ENCODE assay signal across 15 cellular contexts in the genomic region with DNA sequence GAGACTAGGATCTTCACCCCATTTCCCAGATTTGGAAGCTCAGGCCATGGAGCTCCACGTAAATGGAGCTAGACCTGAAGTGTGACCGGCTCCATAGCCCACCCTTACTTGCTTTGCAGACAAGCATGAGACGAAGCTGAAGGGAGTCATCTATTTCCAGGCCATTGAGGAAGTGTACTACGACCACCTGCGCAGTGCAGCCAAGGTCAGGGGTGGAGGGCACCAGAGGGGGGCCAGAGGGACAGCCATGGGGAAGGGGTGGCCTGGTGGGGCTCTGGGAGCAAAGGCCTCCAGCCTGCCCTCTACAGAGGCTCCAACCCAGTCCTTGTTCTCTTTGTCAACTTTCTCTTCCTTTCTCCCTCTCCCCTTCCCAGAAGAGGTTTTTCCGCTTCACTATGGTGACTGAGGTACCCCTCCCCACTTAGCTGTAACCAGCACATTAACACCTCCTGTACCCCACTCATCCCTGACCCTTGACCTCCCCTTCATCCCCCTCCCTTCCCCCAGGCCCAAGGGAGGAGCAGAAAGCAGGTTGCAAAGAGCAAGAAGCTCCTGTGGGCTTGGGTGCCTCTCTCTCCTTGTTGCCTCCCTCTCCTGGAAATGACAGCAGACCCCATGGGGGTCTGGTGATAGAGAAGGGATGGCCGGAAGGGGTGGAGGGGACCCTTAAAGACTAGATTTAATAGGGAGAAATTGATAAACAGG. TPM values are rescaled to one million over a fixed set of nuclear protein-coding genes. Genes with fewer than 3 reads are reported as not detected.
A peak's percentile ranks its signal among the peaks of the same experiment; 100 is the strongest.
DNase-seq lines count a peak whose midpoint lies in the region; ATAC-seq and TF ChIP-seq lines count a peak whose summit lies in the region.
"Had no signal": no experiment of that assay in that cellular context is flagged by ENCODE, and none has a peak within 500 bp of the region (broad histone marks: within the 10 kb centered on the region; RNA-seq: fewer than 3 reads in every experiment).

No MANE protein-coding gene starts in this region.

- H3K27ac ChIP-seq in RWPE1 (peak overlapping the region; percentile 82), neural cell (ENCODE audit: low read length) (peak overlapping the region; percentile 94)
- H3K27ac ChIP-seq: BLaER1 had no signal

- no peaks in the 10 kb centered on the region for H3F3A ChIP-seq in neural cell (ENCODE audit: insufficient read depth, low read length, poor library complexity, severe bottlenecking)

- POLR2A ChIA-PET in RWPE1 (lab: Yijun Ruan, JAX; ENCODE audit: low non-redundant PET) = interaction anchor here (0.5 kb wide), 1 partner anchor 37 kb away, joined by 6 read pairs; no protein-coding TSS in a partner anchor

- no peak overlapping the region for H2AFZ ChIP-seq in neural cell (ENCODE audit: low read depth, low read length)
- H2AFZ ChIP-seq: GM23338 had no signal

- DNase-seq in RWPE1 (ENCODE audit: low spot score) (no peak), chondrocyte (ENCODE audit: low spot score) (no peak), putamen (ENCODE audit: low spot score) (no peak)
- DNase-seq: AML-193; Caco-2; CD8-positive, alpha-beta memory T cell; DMS53; H7; IMR-90 had no signal

- H3K9ac ChIP-seq in neural cell (ENCODE audit: low read length) = peak overlapping the region; percentile 65
- H3K9ac ChIP-seq: BLaER1 had no signal

- no peak overlapping the region for H3K4me3 ChIP-seq in neural cell (ENCODE audit: low read length)
- H3K4me3 ChIP-seq: BLaER1, GM23338 had no signal

- no peak overlapping the region for H3K4me3 Mint-ChIP-seq in chondrocyte (ENCODE audit: unreplicated experiment)
- H3K4me3 Mint-ChIP-seq: CD8-positive, alpha-beta memory T cell; GM23338 had no signal

- TF ChIP-seq RAD21 in neural cell (conservative IDR thresholded peaks at IDR 0.05) = no peak

- TF ChIP-seq CTCF in RWPE1 (conservative IDR thresholded peaks at IDR 0.05; ENCODE audit: low read depth) (no peak), chondrocyte (IDR thresholded peaks at IDR 0.05) (no peak), neural cell (IDR thresholded peaks at IDR 0.05; ENCODE audit: poor library complexity, severe bottlenecking) (no peak)

- H3K79me2 ChIP-seq in neural cell (replicated peaks; ENCODE audit: insufficient read depth, low read length) = no peaks in the 10 kb centered on the region

- no peaks in the 10 kb centered on the region for H4K20me1 ChIP-seq in neural cell (ENCODE audit: insufficient read depth)
- H4K20me1 ChIP-seq: BLaER1 had no signal

- H3K9me2 ChIP-seq in neural cell (ENCODE audit: insufficient read depth, low read length) = no peaks in the 10 kb centered on the region

- CTCF ChIA-PET in RWPE1 (lab: Yijun Ruan, JAX) = interaction anchor here (0.9 kb wide), 1 partner anchor 301 kb away, joined by 7 read pairs; the partner anchor contains the start of gene UPK2

- peak overlapping the region; percentile 32 for H3K27ac Mint-ChIP-seq in chondrocyte (ENCODE audit: unreplicated experiment)
- H3K27ac Mint-ChIP-seq: GM23338 had no signal

- no peaks in the 10 kb centered on the region for H3K27me3 Mint-ChIP-seq in chondrocyte (ENCODE audit: low read depth)
- H3K27me3 Mint-ChIP-seq: CD8-positive, alpha-beta memory T cell had no signal

- no peak overlapping the region for H3K4me2 ChIP-seq in neural cell (ENCODE audit: low read length)
- H3K4me2 ChIP-seq: BLaER1, GM23338 had no signal

- no peaks in the 10 kb centered on the region for H3K9me3 Mint-ChIP-seq in chondrocyte (ENCODE audit: low read depth)
- H3K9me3 Mint-ChIP-seq: CD8-positive, alpha-beta memory T cell; GM23338 had no signal

- H3K27me3 ChIP-seq in neural cell (ENCODE audit: insufficient read depth, low read depth, low read length) = no peaks in the 10 kb centered on the region
- H3K27me3 ChIP-seq: BLaER1 had no signal

- H3K36me3 ChIP-seq in neural cell (ENCODE audit: insufficient read depth, low read length) = peaks cover 10% of the 10 kb centered on the region
- H3K36me3 ChIP-seq: BLaER1 had no signal

- TF ChIP-seq EP300 in neural cell (conservative IDR thresholded peaks at IDR 0.05; ENCODE audit: poor library complexity, severe bottlenecking) = no peak

- H3K36me3 Mint-ChIP-seq in chondrocyte (ENCODE audit: low read depth) = peaks cover 46% of the 10 kb centered on the region
- H3K36me3 Mint-ChIP-seq: CD8-positive, alpha-beta memory T cell had no signal

- no peaks in the 10 kb centered on the region for H3K9me3 ChIP-seq in neural cell (ENCODE audit: low read length)
- H3K9me3 ChIP-seq: BLaER1, Caco-2 had no signal

- ATAC-seq in HG03342 (IDR thresholded peaks at IDR 0.05; ENCODE audit: unreplicated experiment) (no peak), GM18909 (IDR thresholded peaks at IDR 0.05; ENCODE audit: poor library complexity, unreplicated experiment) (no peak)
- ATAC-seq: GM23338 had no signal

- H3K4me1 Mint-ChIP-seq in chondrocyte (ENCODE audit: low read depth) = peaks cover 26% of the 10 kb centered on the region

TF ChIP-seq in neural cell, 6 proteins besides CTCF, POLR2A, EP300 and RAD21:
- no peak for TF ChIP-seq SMC3 (conservative IDR thresholded peaks at IDR 0.05; ENCODE audit: poor library complexity)
- TF ChIP-seq TAF1 (IDR thresholded peaks at IDR 0.05; ENCODE audit: low read depth) = no peak
- TF ChIP-seq POLR2AphosphoS5 (IDR thresholded peaks at IDR 0.05) = no peak
- TF ChIP-seq, protein P1, sequence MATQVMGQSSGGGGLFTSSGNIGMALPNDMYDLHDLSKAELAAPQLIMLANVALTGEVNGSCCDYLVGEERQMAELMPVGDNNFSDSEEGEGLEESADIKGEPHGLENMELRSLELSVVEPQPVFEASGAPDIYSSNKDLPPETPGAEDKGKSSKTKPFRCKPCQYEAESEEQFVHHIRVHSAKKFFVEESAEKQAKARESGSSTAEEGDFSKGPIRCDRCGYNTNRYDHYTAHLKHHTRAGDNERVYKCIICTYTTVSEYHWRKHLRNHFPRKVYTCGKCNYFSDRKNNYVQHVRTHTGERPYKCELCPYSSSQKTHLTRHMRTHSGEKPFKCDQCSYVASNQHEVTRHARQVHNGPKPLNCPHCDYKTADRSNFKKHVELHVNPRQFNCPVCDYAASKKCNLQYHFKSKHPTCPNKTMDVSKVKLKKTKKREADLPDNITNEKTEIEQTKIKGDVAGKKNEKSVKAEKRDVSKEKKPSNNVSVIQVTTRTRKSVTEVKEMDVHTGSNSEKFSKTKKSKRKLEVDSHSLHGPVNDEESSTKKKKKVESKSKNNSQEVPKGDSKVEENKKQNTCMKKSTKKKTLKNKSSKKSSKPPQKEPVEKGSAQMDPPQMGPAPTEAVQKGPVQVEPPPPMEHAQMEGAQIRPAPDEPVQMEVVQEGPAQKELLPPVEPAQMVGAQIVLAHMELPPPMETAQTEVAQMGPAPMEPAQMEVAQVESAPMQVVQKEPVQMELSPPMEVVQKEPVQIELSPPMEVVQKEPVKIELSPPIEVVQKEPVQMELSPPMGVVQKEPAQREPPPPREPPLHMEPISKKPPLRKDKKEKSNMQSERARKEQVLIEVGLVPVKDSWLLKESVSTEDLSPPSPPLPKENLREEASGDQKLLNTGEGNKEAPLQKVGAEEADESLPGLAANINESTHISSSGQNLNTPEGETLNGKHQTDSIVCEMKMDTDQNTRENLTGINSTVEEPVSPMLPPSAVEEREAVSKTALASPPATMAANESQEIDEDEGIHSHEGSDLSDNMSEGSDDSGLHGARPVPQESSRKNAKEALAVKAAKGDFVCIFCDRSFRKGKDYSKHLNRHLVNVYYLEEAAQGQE (IDR thresholded peaks at IDR 0.05; ENCODE audit: borderline replicate concordance) = no peak
- TF ChIP-seq MXI1 (conservative IDR thresholded peaks at IDR 0.05; ENCODE audit: poor library complexity, severe bottlenecking) = no peak
- TF ChIP-seq EZH2 (IDR thresholded peaks at IDR 0.05; ENCODE audit: borderline replicate concordance, insufficient read depth, low read length, poor library complexity, severe bottlenecking) = no peak

RNA-seq across cellular contexts. Expression of gene TREH, which starts 23.8 kb away (rescaled TPM):
- not detected in 3 replicates for total RNA-seq in chondrocyte
- polyA plus RNA-seq in neural cell = 0.12 TPM in 1 of 2 replicates, not detected in the other
- not detected in 2 replicates for polyA minus RNA-seq in neural cell
- total RNA-seq: A673; Caco-2; CD8-positive, alpha-beta memory T cell; GM23338; H7; IMR-90 had no signal
- polyA plus RNA-seq: CD8-positive, alpha-beta memory T cell; IMR-90 had no signal

RNA-seq across cellular contexts. Expression of gene PHLDB1, which starts 48.2 kb away (rescaled TPM):
- total RNA-seq in chondrocyte = 164 to 271 TPM (median 179 TPM) in 3 replicates
- 114 and 149 TPM in 2 replicates for polyA plus RNA-seq in neural cell
- polyA minus RNA-seq in neural cell = 146 and 166 TPM in 2 replicates
